Comparison of ENCODE assay signal across 29 cellular contexts in genomic region chr10:129040377-129040776, GRCh38.
"Had no signal": no experiment of that assay in that cellular context is flagged by ENCODE, and none has a peak within 500 bp of the region (broad histone marks: within the 10 kb centered on the region; RNA-seq: fewer than 3 reads in every experiment).

No MANE protein-coding gene starts in this region.

- H3K27ac ChIP-seq: left lung, lower lobe of right lung, pancreas, prostate gland, suprapubic skin, thoracic aorta, tibial artery, upper lobe of right lung had no signal

- H3K36me3 ChIP-seq: left lung, lower lobe of right lung, pancreas, prostate gland, suprapubic skin, thoracic aorta, tibial artery, upper lobe of right lung had no signal

- DNase-seq: hippocampal formation; immature natural killer cell; kidney; left colon; left lung; lower lobe of right lung; mammary epithelial cell; mesenchymal stem cell; naive thymus-derived CD8-positive, alpha-beta T cell; nucleus accumbens; pancreas; retina; right cardiac atrium; stimulated activated CD4-positive, alpha-beta T cell treated with anti-CD3 and anti-CD28 coated beads, Interleukin-12 subunit alpha, Interleukin-12 subunit beta, amount 100 ng/mL, for 4 hours; stimulated activated CD4-positive, alpha-beta T cell treated with anti-CD3 and anti-CD28 coated beads, Interleukin-15, amount 100 ng/mL, for 24 hours; stimulated activated CD4-positive, alpha-beta T cell treated with anti-CD3 and anti-CD28 coated beads, Interleukin-2, amount 100 ng/mL, for 24 hours; stimulated activated CD4-positive, alpha-beta T cell treated with anti-CD3 and anti-CD28 coated beads, Interleukin-4, amount 100 ng/mL, for 1 hour; stimulated activated naive B cell treated with anti-CD40 and anti-IgM and Interleukin-4, amounts not matched to agents 10 μg/mL and 1 μg/mL and 100 μg/mL, for 72 hours; stimulated activated naive CD8-positive, alpha-beta T cell treated with anti-CD3 and anti-CD28 coated beads, Interleukin-15, Interleukin-2, amounts not matched to agents 100 U/mL and 50 U/mL, for 24 hours; tibial artery; trophoblast cell; upper lobe of right lung had no signal

- H3K27me3 ChIP-seq: upper lobe of right lung had no signal

- H3K4me1 ChIP-seq: left lung, lower lobe of right lung, pancreas, prostate gland, upper lobe of right lung had no signal

- H3K9me3 ChIP-seq: left lung, lower lobe of right lung, pancreas, prostate gland, suprapubic skin, thoracic aorta, tibial artery, upper lobe of right lung had no signal

- FAIRE-seq: islet of Langerhans, kidney, pancreas, urothelium cell line had no signal

- ATAC-seq: left colon; left lung; lower lobe of right lung; naive thymus-derived CD8-positive, alpha-beta T cell; pancreas; right cardiac atrium; sciatic nerve; stimulated activated naive B cell treated with anti-CD40 and anti-IgM and Interleukin-4, amounts not matched to agents 10 μg/mL and 1 μg/mL and 100 μg/mL, for 72 hours; stimulated activated naive CD8-positive, alpha-beta T cell treated with anti-CD3 and anti-CD28 coated beads, Interleukin-15, Interleukin-2, amounts not matched to agents 100 U/mL and 50 U/mL, for 24 hours; upper lobe of right lung had no signal

- H3K4me3 ChIP-seq: left lung, lower lobe of right lung, pancreas, prostate gland, skin epidermis, suprapubic skin, thoracic aorta, tibial artery, upper lobe of right lung had no signal
